ENCODE assay signal across 1 cellular context in the genomic region with DNA sequence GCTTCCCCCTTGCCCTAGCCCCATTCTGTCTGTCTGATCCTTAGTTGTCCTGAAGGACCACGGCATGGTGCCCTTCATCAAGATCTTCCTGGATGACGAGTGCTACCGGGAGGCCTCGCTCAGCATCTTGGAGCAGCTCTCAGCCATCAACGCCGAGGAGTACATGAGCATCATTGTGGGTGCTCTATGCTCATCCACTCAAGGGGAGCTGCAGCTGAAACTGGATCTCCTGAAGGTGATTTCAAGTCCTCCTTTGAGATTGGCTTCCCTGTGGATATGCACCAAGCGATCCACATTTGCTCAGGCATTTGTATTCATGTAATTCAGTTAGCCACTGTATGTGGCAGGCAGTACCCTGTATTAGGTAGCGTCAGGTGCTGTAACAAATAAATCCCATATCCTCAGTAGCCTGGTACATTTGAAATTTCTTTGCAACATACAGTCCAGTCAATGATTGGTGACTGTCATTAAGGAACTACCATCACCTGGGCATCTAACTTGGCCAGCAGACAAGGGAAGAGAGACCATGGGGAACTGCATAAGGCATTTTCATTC.
TF ChIP-seq lines count a peak whose summit lies in the region.

No MANE protein-coding gene starts in this region.

TF ChIP-seq in K562, 482 proteins besides CTCF, POLR2A, EP300 and RAD21:
- TF ChIP-seq MBD1 (CRISPR knock-in tag; IDR thresholded peaks at IDR 0.05) (no peak), ZNF12 (CRISPR knock-in tag; IDR thresholded peaks at IDR 0.05) (peak; percentile 86)
